In genomic region chr12:103620395-103620794, GRCh38 we compare ENCODE assay signal across 26 cellular contexts. TPM values are rescaled to one million over a fixed set of nuclear protein-coding genes. Genes with fewer than 3 reads are reported as not detected.
"Had no signal": no experiment of that assay in that cellular context is flagged by ENCODE, and none has a peak within 500 bp of the region (broad histone marks: within the 10 kb centered on the region; RNA-seq: fewer than 3 reads in every experiment).

No MANE protein-coding gene starts in this region.

- H3K4me1 ChIP-seq: SJCRH30 had no signal

- H3K36me3 ChIP-seq: SJCRH30 had no signal

- H3K27ac Mint-ChIP-seq: T-helper 17 cell had no signal

- H3K4me3 ChIP-seq: SJCRH30 had no signal

- H3K4me3 Mint-ChIP-seq: T-helper 17 cell had no signal

- H3K4me1 Mint-ChIP-seq: T-helper 17 cell had no signal

- H3K27ac ChIP-seq: RWPE1, SJCRH30 had no signal

- ATAC-seq: HepG2, PC-3, SK-N-SH treated with all-trans-retinoic acid at 6 μM for 48 hours, T-helper 17 cell had no signal

- DNase-seq: IMR-90; Kasumi-1; KG1; MM.1S; NCI-H1092 treated with DMSO at 0.1 percent for 48 hours; NCI-H1436; NCI-H187; NCI-H2029; NCI-H2081 treated with DMSO at 0.1 percent for 48 hours; NCI-H2227 treated with DMSO at 0.1 percent for 48 hours; NCI-H524; NCI-H526 treated with DMSO at 0.1 percent for 48 hours; NCI-H748 treated with DMSO at 0.1 percent for 48 hours; NK-92 treated with Interleukin-12 subunit alpha and Interleukin-12 subunit beta, amount 100 ng/mL, for 24 hours; PC-3; SHP77; SJCRH30; T-helper 1 cell; T-helper 17 cell had no signal

- H3K27me3 ChIP-seq: SJCRH30 had no signal

- H3K9me3 ChIP-seq: SJCRH30 had no signal

RNA-seq across cellular contexts. Expression of gene STAB2, which starts 33.3 kb away (rescaled TPM):
- total RNA-seq: HepG2, HT1080, IMR-90, M059J, NCI-H460, OCI-LY7, PC-3, T-helper 17 cell had no signal
- polyA plus RNA-seq: HepG2, IMR-90 had no signal
